In genomic region chr17:80195671-80196529, GRCh38 we compare ENCODE assay signal across 1 cellular context.
TF ChIP-seq lines count a peak whose summit lies in the region.

No MANE protein-coding gene starts in this region.

TF ChIP-seq in HepG2, 621 proteins besides CTCF, POLR2A, EP300 and RAD21 (continues in another document):
- TF ChIP-seq, protein P1, sequence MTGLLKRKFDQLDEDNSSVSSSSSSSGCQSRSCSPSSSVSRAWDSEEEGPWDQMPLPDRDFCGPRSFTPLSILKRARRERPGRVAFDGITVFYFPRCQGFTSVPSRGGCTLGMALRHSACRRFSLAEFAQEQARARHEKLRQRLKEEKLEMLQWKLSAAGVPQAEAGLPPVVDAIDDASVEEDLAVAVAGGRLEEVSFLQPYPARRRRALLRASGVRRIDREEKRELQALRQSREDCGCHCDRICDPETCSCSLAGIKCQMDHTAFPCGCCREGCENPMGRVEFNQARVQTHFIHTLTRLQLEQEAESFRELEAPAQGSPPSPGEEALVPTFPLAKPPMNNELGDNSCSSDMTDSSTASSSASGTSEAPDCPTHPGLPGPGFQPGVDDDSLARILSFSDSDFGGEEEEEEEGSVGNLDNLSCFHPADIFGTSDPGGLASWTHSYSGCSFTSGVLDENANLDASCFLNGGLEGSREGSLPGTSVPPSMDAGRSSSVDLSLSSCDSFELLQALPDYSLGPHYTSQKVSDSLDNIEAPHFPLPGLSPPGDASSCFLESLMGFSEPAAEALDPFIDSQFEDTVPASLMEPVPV (CRISPR knock-in tag; IDR thresholded peaks at IDR 0.05): no peak
- TF ChIP-seq TEAD2 (CRISPR knock-in tag; IDR thresholded peaks at IDR 0.05): no peak
- TF ChIP-seq CREM (IDR thresholded peaks at IDR 0.05): no peak
- no peak for TF ChIP-seq CREM (CRISPR knock-in tag; IDR thresholded peaks at IDR 0.05)
- TF ChIP-seq ARNTL (CRISPR knock-in tag; IDR thresholded peaks at IDR 0.05): no peak
- TF ChIP-seq, protein P2, sequence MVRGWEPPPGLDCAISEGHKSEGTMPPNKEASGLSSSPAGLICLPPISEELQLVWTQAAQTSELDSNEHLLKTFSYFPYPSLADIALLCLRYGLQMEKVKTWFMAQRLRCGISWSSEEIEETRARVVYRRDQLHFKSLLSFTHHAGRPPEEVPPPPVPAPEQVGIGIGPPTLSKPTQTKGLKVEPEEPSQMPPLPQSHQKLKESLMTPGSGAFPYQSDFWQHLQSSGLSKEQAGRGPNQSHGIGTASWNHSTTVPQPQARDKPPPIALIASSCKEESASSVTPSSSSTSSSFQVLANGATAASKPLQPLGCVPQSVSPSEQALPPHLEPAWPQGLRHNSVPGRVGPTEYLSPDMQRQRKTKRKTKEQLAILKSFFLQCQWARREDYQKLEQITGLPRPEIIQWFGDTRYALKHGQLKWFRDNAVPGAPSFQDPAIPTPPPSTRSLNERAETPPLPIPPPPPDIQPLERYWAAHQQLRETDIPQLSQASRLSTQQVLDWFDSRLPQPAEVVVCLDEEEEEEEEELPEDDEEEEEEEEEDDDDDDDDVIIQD (CRISPR knock-in tag; IDR thresholded peaks at IDR 0.05; ENCODE audit: low read depth): no peak
- TF ChIP-seq PLRG1 (conservative IDR thresholded peaks at IDR 0.05): no peak
- TF ChIP-seq, protein P3, sequence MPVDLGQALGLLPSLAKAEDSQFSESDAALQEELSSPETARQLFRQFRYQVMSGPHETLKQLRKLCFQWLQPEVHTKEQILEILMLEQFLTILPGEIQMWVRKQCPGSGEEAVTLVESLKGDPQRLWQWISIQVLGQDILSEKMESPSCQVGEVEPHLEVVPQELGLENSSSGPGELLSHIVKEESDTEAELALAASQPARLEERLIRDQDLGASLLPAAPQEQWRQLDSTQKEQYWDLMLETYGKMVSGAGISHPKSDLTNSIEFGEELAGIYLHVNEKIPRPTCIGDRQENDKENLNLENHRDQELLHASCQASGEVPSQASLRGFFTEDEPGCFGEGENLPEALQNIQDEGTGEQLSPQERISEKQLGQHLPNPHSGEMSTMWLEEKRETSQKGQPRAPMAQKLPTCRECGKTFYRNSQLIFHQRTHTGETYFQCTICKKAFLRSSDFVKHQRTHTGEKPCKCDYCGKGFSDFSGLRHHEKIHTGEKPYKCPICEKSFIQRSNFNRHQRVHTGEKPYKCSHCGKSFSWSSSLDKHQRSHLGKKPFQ (CRISPR knock-in tag; IDR thresholded peaks at IDR 0.05; ENCODE audit: insufficient replicate concordance): no peak
- 0 out of 4 replicates have a peak, but pooled peaks of 1 of the 2 experiments have one; percentile 33 for TF ChIP-seq KLF16 (CRISPR knock-in tag; IDR thresholded peaks at IDR 0.05)
- TF ChIP-seq, protein P4, sequence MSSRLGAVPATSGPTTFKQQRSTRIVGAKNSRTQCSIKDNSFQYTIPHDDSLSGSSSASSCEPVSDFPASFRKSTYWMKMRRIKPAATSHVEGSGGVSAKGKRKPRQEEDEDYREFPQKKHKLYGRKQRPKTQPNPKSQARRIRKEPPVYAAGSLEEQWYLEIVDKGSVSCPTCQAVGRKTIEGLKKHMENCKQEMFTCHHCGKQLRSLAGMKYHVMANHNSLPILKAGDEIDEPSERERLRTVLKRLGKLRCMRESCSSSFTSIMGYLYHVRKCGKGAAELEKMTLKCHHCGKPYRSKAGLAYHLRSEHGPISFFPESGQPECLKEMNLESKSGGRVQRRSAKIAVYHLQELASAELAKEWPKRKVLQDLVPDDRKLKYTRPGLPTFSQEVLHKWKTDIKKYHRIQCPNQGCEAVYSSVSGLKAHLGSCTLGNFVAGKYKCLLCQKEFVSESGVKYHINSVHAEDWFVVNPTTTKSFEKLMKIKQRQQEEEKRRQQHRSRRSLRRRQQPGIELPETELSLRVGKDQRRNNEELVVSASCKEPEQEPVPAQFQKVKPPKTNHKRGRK (CRISPR knock-in tag; IDR thresholded peaks at IDR 0.05): no peak
- no peak for TF ChIP-seq MXD3 (CRISPR knock-in tag; IDR thresholded peaks at IDR 0.05)
- TF ChIP-seq NBN (conservative IDR thresholded peaks at IDR 0.05): no peak
- no peak for TF ChIP-seq SETDB1 (CRISPR knock-in tag; IDR thresholded peaks at IDR 0.05; ENCODE audit: borderline replicate concordance)
- peak; percentile 67 for TF ChIP-seq MTA1 (CRISPR knock-in tag; IDR thresholded peaks at IDR 0.05; ENCODE audit: borderline replicate concordance)
- TF ChIP-seq GLI4 (CRISPR knock-in tag; IDR thresholded peaks at IDR 0.05; ENCODE audit: borderline replicate concordance): no peak
- TF ChIP-seq, protein P5, sequence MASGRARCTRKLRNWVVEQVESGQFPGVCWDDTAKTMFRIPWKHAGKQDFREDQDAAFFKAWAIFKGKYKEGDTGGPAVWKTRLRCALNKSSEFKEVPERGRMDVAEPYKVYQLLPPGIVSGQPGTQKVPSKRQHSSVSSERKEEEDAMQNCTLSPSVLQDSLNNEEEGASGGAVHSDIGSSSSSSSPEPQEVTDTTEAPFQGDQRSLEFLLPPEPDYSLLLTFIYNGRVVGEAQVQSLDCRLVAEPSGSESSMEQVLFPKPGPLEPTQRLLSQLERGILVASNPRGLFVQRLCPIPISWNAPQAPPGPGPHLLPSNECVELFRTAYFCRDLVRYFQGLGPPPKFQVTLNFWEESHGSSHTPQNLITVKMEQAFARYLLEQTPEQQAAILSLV (CRISPR knock-in tag; IDR thresholded peaks at IDR 0.05; ENCODE audit: borderline replicate concordance): peak; percentile 65; the same call in 1 of the 2 replicates
- 0 out of 2 replicates have a peak, but pooled peaks have one; percentile 19 for TF ChIP-seq ERF (CRISPR knock-in tag; IDR thresholded peaks at IDR 0.05)
- no peak for TF ChIP-seq ZNF567 (CRISPR knock-in tag; IDR thresholded peaks at IDR 0.05; ENCODE audit: borderline replicate concordance)
- no peak for TF ChIP-seq FOXC1 (CRISPR knock-in tag; IDR thresholded peaks at IDR 0.05; ENCODE audit: borderline replicate concordance)
- peak; percentile 94 for TF ChIP-seq ESRRA (CRISPR knock-in tag; IDR thresholded peaks at IDR 0.05; ENCODE audit: low read depth)
- TF ChIP-seq, protein P6, sequence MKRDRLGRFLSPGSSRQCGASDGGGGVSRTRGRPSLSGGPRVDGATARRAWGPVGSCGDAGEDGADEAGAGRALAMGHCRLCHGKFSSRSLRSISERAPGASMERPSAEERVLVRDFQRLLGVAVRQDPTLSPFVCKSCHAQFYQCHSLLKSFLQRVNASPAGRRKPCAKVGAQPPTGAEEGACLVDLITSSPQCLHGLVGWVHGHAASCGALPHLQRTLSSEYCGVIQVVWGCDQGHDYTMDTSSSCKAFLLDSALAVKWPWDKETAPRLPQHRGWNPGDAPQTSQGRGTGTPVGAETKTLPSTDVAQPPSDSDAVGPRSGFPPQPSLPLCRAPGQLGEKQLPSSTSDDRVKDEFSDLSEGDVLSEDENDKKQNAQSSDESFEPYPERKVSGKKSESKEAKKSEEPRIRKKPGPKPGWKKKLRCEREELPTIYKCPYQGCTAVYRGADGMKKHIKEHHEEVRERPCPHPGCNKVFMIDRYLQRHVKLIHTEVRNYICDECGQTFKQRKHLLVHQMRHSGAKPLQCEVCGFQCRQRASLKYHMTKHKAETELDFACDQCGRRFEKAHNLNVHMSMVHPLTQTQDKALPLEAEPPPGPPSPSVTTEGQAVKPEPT (CRISPR knock-in tag; IDR thresholded peaks at IDR 0.05; ENCODE audit: low read depth): no peak
- peak; percentile 59; the same call in 1 of the 2 replicates for TF ChIP-seq HINFP (CRISPR knock-in tag; IDR thresholded peaks at IDR 0.05; ENCODE audit: low read depth)
- TF ChIP-seq ZNF737 (CRISPR knock-in tag; IDR thresholded peaks at IDR 0.05; ENCODE audit: borderline replicate concordance): no peak
- peak; percentile 87 for TF ChIP-seq STAG1 (CRISPR knock-in tag; IDR thresholded peaks at IDR 0.05)
- no peak for TF ChIP-seq ZNF503 (CRISPR knock-in tag; IDR thresholded peaks at IDR 0.05)
- TF ChIP-seq BRD4 (CRISPR knock-in tag; IDR thresholded peaks at IDR 0.05): no peak
- peak; percentile 41; the same call in 1 of the 2 replicates for TF ChIP-seq HNF4G (IDR thresholded peaks at IDR 0.05; ENCODE audit: borderline replicate concordance, low read depth, low read length)
- peak; percentile 31; the same call in 1 of the 2 replicates for TF ChIP-seq HNF4G (CRISPR knock-in tag; IDR thresholded peaks at IDR 0.05; ENCODE audit: borderline replicate concordance, low read depth)
- TF ChIP-seq PTBP1 (IDR thresholded peaks at IDR 0.05; ENCODE audit: low read depth, low read length, poor library complexity, severe bottlenecking): no peak
- peak; percentile 89 for TF ChIP-seq HDAC1 (CRISPR knock-in tag; IDR thresholded peaks at IDR 0.05)
- TF ChIP-seq ZNF12 (CRISPR knock-in tag; IDR thresholded peaks at IDR 0.05): no peak
- TF ChIP-seq, protein P7, sequence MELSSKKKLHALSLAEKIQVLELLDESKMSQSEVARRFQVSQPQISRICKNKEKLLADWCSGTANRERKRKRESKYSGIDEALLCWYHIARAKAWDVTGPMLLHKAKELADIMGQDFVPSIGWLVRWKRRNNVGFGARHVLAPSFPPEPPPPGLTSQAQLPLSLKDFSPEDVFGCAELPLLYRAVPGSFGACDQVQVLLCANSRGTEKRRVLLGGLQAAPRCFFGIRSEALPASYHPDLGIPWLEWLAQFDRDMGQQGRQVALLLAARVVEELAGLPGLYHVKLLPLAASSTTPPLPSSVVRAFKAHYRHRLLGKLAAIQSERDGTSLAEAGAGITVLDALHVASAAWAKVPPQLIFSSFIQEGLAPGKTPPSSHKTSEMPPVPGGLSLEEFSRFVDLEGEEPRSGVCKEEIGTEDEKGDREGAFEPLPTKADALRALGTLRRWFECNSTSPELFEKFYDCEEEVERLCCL (CRISPR knock-in tag; IDR thresholded peaks at IDR 0.05; ENCODE audit: borderline replicate concordance): no peak
- TF ChIP-seq HNF4A (CRISPR knock-in tag; IDR thresholded peaks at IDR 0.05): peak; percentile 82
- peak; percentile 45 for TF ChIP-seq NR2C2 (CRISPR knock-in tag; IDR thresholded peaks at IDR 0.05; ENCODE audit: borderline replicate concordance)
- no peak for TF ChIP-seq ZNF713 (CRISPR knock-in tag; IDR thresholded peaks at IDR 0.05)
- 0 out of 2 replicates have a peak, but pooled peaks have one; percentile 60 for TF ChIP-seq ZNF343 (CRISPR knock-in tag; IDR thresholded peaks at IDR 0.05)
- no peak for TF ChIP-seq ZNF773 (CRISPR knock-in tag; IDR thresholded peaks at IDR 0.05; ENCODE audit: borderline replicate concordance)
- no peak for TF ChIP-seq HNRNPUL1 (IDR thresholded peaks at IDR 0.05; ENCODE audit: low read depth, low read length)
- TF ChIP-seq TBX3 (IDR thresholded peaks at IDR 0.05; ENCODE audit: borderline replicate concordance): no peak
- TF ChIP-seq ZSCAN30 (CRISPR knock-in tag; IDR thresholded peaks at IDR 0.05): no peak
- peak; percentile 72; the same call in 1 of the 2 replicates for TF ChIP-seq ZNF747 (CRISPR knock-in tag; IDR thresholded peaks at IDR 0.05; ENCODE audit: borderline replicate concordance)
- TF ChIP-seq ZNF296 (CRISPR knock-in tag; conservative IDR thresholded peaks at IDR 0.05): no peak
- TF ChIP-seq TARDBP (CRISPR knock-in tag; IDR thresholded peaks at IDR 0.05): peak; percentile 57; the same call in 1 of the 2 replicates
- 0 out of 2 replicates have a peak, but pooled peaks have one; percentile 23 for TF ChIP-seq ZNF362 (CRISPR knock-in tag; IDR thresholded peaks at IDR 0.05; ENCODE audit: borderline replicate concordance)
- TF ChIP-seq MEIS1 (CRISPR knock-in tag; IDR thresholded peaks at IDR 0.05; ENCODE audit: borderline replicate concordance): 0 out of 2 replicates have a peak, but pooled peaks have one; percentile 48
- TF ChIP-seq SMC3 (IDR thresholded peaks at IDR 0.05; ENCODE audit: low read length): peak; percentile 36
